ENCODE assay signal across 1 cellular context in the genomic region with DNA sequence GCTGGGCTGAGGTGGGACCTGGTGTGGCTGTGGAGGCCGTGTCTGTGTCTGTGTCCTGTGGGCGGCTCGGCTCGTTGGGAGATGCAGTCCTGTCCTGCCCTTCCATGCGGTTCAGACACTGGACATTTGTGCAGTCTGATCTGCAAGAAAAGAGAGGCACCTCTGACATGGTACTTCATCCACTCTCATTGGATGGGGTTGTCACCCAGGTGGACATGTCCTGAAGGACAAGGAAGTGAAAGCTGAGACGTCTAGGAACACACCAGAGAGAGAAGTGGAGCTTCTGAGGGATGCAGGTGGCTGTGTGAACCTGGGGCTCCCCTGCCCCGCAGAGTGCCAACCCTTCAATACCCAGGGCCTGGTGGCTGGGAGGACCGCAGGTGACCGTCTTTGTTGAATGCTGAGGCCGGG.
TF ChIP-seq lines count a peak whose summit lies in the region.

No MANE protein-coding gene starts in this region.

TF ChIP-seq in WTC11, 78 proteins besides CTCF, POLR2A, EP300 and RAD21 (continued from another document):
- TF ChIP-seq, protein P1, sequence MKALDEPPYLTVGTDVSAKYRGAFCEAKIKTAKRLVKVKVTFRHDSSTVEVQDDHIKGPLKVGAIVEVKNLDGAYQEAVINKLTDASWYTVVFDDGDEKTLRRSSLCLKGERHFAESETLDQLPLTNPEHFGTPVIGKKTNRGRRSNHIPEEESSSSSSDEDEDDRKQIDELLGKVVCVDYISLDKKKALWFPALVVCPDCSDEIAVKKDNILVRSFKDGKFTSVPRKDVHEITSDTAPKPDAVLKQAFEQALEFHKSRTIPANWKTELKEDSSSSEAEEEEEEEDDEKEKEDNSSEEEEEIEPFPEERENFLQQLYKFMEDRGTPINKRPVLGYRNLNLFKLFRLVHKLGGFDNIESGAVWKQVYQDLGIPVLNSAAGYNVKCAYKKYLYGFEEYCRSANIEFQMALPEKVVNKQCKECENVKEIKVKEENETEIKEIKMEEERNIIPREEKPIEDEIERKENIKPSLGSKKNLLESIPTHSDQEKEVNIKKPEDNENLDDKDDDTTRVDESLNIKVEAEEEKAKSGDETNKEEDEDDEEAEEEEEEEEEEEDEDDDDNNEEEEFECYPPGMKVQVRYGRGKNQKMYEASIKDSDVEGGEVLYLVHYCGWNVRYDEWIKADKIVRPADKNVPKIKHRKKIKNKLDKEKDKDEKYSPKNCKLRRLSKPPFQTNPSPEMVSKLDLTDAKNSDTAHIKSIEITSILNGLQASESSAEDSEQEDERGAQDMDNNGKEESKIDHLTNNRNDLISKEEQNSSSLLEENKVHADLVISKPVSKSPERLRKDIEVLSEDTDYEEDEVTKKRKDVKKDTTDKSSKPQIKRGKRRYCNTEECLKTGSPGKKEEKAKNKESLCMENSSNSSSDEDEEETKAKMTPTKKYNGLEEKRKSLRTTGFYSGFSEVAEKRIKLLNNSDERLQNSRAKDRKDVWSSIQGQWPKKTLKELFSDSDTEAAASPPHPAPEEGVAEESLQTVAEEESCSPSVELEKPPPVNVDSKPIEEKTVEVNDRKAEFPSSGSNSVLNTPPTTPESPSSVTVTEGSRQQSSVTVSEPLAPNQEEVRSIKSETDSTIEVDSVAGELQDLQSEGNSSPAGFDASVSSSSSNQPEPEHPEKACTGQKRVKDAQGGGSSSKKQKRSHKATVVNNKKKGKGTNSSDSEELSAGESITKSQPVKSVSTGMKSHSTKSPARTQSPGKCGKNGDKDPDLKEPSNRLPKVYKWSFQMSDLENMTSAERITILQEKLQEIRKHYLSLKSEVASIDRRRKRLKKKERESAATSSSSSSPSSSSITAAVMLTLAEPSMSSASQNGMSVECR (CRISPR knock-in tag; IDR thresholded peaks at IDR 0.05; ENCODE audit: borderline replicate concordance) = no peak
- TF ChIP-seq, protein P2, sequence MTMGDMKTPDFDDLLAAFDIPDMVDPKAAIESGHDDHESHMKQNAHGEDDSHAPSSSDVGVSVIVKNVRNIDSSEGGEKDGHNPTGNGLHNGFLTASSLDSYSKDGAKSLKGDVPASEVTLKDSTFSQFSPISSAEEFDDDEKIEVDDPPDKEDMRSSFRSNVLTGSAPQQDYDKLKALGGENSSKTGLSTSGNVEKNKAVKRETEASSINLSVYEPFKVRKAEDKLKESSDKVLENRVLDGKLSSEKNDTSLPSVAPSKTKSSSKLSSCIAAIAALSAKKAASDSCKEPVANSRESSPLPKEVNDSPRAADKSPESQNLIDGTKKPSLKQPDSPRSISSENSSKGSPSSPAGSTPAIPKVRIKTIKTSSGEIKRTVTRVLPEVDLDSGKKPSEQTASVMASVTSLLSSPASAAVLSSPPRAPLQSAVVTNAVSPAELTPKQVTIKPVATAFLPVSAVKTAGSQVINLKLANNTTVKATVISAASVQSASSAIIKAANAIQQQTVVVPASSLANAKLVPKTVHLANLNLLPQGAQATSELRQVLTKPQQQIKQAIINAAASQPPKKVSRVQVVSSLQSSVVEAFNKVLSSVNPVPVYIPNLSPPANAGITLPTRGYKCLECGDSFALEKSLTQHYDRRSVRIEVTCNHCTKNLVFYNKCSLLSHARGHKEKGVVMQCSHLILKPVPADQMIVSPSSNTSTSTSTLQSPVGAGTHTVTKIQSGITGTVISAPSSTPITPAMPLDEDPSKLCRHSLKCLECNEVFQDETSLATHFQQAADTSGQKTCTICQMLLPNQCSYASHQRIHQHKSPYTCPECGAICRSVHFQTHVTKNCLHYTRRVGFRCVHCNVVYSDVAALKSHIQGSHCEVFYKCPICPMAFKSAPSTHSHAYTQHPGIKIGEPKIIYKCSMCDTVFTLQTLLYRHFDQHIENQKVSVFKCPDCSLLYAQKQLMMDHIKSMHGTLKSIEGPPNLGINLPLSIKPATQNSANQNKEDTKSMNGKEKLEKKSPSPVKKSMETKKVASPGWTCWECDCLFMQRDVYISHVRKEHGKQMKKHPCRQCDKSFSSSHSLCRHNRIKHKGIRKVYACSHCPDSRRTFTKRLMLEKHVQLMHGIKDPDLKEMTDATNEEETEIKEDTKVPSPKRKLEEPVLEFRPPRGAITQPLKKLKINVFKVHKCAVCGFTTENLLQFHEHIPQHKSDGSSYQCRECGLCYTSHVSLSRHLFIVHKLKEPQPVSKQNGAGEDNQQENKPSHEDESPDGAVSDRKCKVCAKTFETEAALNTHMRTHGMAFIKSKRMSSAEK (CRISPR knock-in tag; IDR thresholded peaks at IDR 0.05; ENCODE audit: borderline replicate concordance) = no peak
- TF ChIP-seq TEAD4 (CRISPR knock-in tag; IDR thresholded peaks at IDR 0.05) = no peak
